1 cellular context compared by ENCODE assay signal in genomic region chr2:71000780-71001591, GRCh38.
TF ChIP-seq lines count a peak whose summit lies in the region.

No MANE protein-coding gene starts in this region.

TF ChIP-seq in HepG2, 621 proteins besides CTCF, POLR2A, EP300 and RAD21 (continued from another document and continues in another):
- TF ChIP-seq NFAT5 (CRISPR knock-in tag; IDR thresholded peaks at IDR 0.05) (no peak), MED8 (CRISPR knock-in tag; IDR thresholded peaks at IDR 0.05; ENCODE audit: insufficient replicate concordance) (peak; percentile 46), UBTF (CRISPR knock-in tag; IDR thresholded peaks at IDR 0.05) (0 out of 2 replicates have a peak, but pooled peaks have one; percentile 19), JARID2 (CRISPR knock-in tag; IDR thresholded peaks at IDR 0.05; ENCODE audit: insufficient replicate concordance) (no peak), ZFP36L1 (CRISPR knock-in tag; IDR thresholded peaks at IDR 0.05) (no peak), ZNF253 (CRISPR knock-in tag; IDR thresholded peaks at IDR 0.05; ENCODE audit: borderline replicate concordance) (no peak), ETV6 (CRISPR knock-in tag; conservative IDR thresholded peaks at IDR 0.05) (peak; percentile 84; the same call in 1 of the 2 replicates), ZNF335 (CRISPR knock-in tag; IDR thresholded peaks at IDR 0.05) (peak; percentile 48; the same call in 1 of the 2 replicates), TBX2 (CRISPR knock-in tag; IDR thresholded peaks at IDR 0.05; ENCODE audit: borderline replicate concordance) (peak; percentile 59; the same call in 1 of the 2 replicates), DZIP1 (CRISPR knock-in tag; IDR thresholded peaks at IDR 0.05) (no peak; the same call in 1 of the 2 replicates), ZNF710 (CRISPR knock-in tag; IDR thresholded peaks at IDR 0.05; ENCODE audit: borderline replicate concordance) (peak; percentile 84; the same call in 1 of the 2 replicates), ZNF639 (CRISPR knock-in tag; conservative IDR thresholded peaks at IDR 0.05) (no peak), FLYWCH1 (CRISPR knock-in tag; IDR thresholded peaks at IDR 0.05) (no peak), RBM39 (IDR thresholded peaks at IDR 0.05; ENCODE audit: low read depth, low read length, poor library complexity, severe bottlenecking) (no peak), SP140L (CRISPR knock-in tag; IDR thresholded peaks at IDR 0.05; ENCODE audit: borderline replicate concordance) (no peak), ZBTB20 (CRISPR knock-in tag; IDR thresholded peaks at IDR 0.05; ENCODE audit: borderline replicate concordance, low read depth) (no peak), MXI1 (IDR thresholded peaks at IDR 0.05; ENCODE audit: borderline replicate concordance, low read depth, low read length) (peak; percentile 49; the same call in 1 of the 3 replicates), FOXC1 (CRISPR knock-in tag; IDR thresholded peaks at IDR 0.05; ENCODE audit: borderline replicate concordance) (peak; percentile 90), HNF1B (CRISPR knock-in tag; IDR thresholded peaks at IDR 0.05) (0 out of 2 replicates have a peak, but pooled peaks have one; percentile 44), KMT2B (CRISPR knock-in tag; IDR thresholded peaks at IDR 0.05) (peak; percentile 72), AHDC1 (CRISPR knock-in tag; IDR thresholded peaks at IDR 0.05; ENCODE audit: borderline replicate concordance) (no peak), ZNF761 (CRISPR knock-in tag; conservative IDR thresholded peaks at IDR 0.05) (peak; percentile 40; the same call in 1 of the 2 replicates), ZMYM4 (CRISPR knock-in tag; IDR thresholded peaks at IDR 0.05) (peak; percentile 88), MXD4 (CRISPR knock-in tag; IDR thresholded peaks at IDR 0.05) (0 out of 2 replicates have a peak, but pooled peaks have one; percentile 64), ZXDC (CRISPR knock-in tag; IDR thresholded peaks at IDR 0.05) (no peak), SRY (CRISPR knock-in tag; IDR thresholded peaks at IDR 0.05) (0 out of 2 replicates have a peak, but pooled peaks have one; percentile 66), MED1 (CRISPR knock-in tag; IDR thresholded peaks at IDR 0.05) (peak; percentile 67), ZFY (CRISPR knock-in tag; IDR thresholded peaks at IDR 0.05) (peak; percentile 46; the same call in 1 of the 2 replicates), NFIB (CRISPR knock-in tag; IDR thresholded peaks at IDR 0.05; ENCODE audit: borderline replicate concordance) (no peak)
